ENCODE assay signal across 8 cellular contexts in the genomic region with DNA sequence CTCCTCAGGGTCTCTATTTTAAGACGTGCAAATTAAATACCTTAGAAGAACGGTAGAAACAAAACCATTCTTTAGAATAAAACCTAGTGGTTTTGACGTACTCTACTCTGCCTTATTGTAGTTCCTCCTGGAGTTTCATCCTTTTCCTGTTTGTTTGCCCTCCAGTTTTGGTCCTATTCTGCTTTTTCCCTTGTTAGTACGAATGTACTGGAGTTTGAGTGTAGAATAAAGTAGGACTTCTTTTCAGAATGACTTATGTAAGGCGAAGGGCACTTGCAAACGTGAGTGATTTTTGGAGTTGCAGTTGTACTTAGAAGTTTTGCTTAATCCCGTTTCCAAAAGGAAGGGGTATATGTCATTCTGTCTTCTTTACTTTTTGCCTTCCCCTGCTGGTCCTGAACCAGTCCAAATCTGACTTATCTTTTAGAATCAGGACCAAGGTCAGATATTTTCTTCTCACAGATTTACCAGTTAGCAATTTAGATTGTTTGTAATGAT. TPM values are rescaled to one million over a fixed set of nuclear protein-coding genes. Genes with fewer than 3 reads are reported as not detected.
DNase-seq lines count a peak whose midpoint lies in the region; ATAC-seq, FAIRE-seq and TF ChIP-seq lines count a peak whose summit lies in the region.

No MANE protein-coding gene starts in this region.

- DNase-seq in A549 (ENCODE audit: low read depth in 1 of 2, low spot score in 1 of 2) (no peak), HL-60 (ENCODE audit: low read depth in 1 of 2, low spot score in 1 of 2) (no peak), bronchial epithelial cell (ENCODE audit: low read depth) (peak; percentile 15), NCI-H82 treated with DMSO at 0.1 percent for 48 hours (lab: John Stamatoyannopoulos, UW; ENCODE audit: unreplicated experiment) (no peak)

- peak overlapping the region; percentile 95 for H3K4me3 ChIP-seq in A549
- H3K4me3 ChIP-seq in HL-60 (replicated peaks; ENCODE audit: insufficient read depth, low read length): peak overlapping the region; percentile 87
- H3K4me3 ChIP-seq in bronchial epithelial cell (ENCODE audit: low read depth, low read length): peak overlapping the region; percentile 75
- H3K4me3 ChIP-seq in mononuclear cell (ENCODE audit: low read length): peak overlapping the region; percentile 69

- no peak for ATAC-seq in A549
- ATAC-seq in HG03097 (IDR thresholded peaks at IDR 0.05; ENCODE audit: low FRiP score, unreplicated experiment): no peak
- no peak for ATAC-seq in HG03460 (IDR thresholded peaks at IDR 0.05; ENCODE audit: unreplicated experiment)
- no peak for ATAC-seq in HG03135 (IDR thresholded peaks at IDR 0.05; ENCODE audit: unreplicated experiment)

- no peaks in the 10 kb centered on the region for H3K36me3 ChIP-seq in bronchial epithelial cell (ENCODE audit: control insufficient read depth, insufficient read depth, low read length)

- CTCF ChIA-PET in A549 (lab: Yijun Ruan, JAX): interaction anchor here (0.7 to 3.2 kb wide), 30 partner anchors 10 to 241 kb away, joined by 3 to 30 read pairs (median 4); no protein-coding TSS in a partner anchor

- POLR2A ChIA-PET in A549 (lab: Yijun Ruan, JAX): no interaction called here

- no peak for TF ChIP-seq RAD21 in A549 (conservative IDR thresholded peaks at IDR 0.05 in 1 of 2, IDR thresholded peaks at IDR 0.05 in 1 of 2)

- H3K4me1 ChIP-seq in A549: peaks cover 28% of the 10 kb centered on the region; the same call in 2 of the 3 replicates
- H3K4me1 ChIP-seq in mononuclear cell (ENCODE audit: insufficient read depth, low read length): peaks cover 15% of the 10 kb centered on the region

- WGBS in A549 (ENCODE audit: missing lambda C conversion rate): 15% methylated on average over 7 of the region's 7 CpGs

- H3K27me3 ChIP-seq in HL-60 (ENCODE audit: insufficient read depth, poor library complexity, severe bottlenecking) (no peaks in the 10 kb centered on the region), bronchial epithelial cell (ENCODE audit: control insufficient read depth, insufficient read depth, low read length) (no peaks in the 10 kb centered on the region), mononuclear cell (ENCODE audit: insufficient read depth, low read length) (no peaks in the 10 kb centered on the region)

- no peak for TF ChIP-seq POLR2A in A549 (IDR thresholded peaks at IDR 0.05; ENCODE audit: low read length)

- H3K9me3 ChIP-seq in A549 (no peaks in the 10 kb centered on the region), mononuclear cell (ENCODE audit: low read depth, low read length) (no peaks in the 10 kb centered on the region)

- no peak for TF ChIP-seq EP300 in A549 (IDR thresholded peaks at IDR 0.05)

- peak overlapping the region in 1 of 2 experiments; percentile 98; a peak in 2 of 6 replicates for H3K27ac ChIP-seq in A549
- H3K27ac ChIP-seq in HL-60 (replicated peaks): no peak overlapping the region

- TF ChIP-seq CTCF in A549 (IDR thresholded peaks at IDR 0.05) (no peak), HL-60 (IDR thresholded peaks at IDR 0.05; ENCODE audit: insufficient read depth, low read length) (no peak), bronchial epithelial cell (IDR thresholded peaks at IDR 0.05; ENCODE audit: insufficient read depth, low read length, severe bottlenecking) (no peak)

- H3K4me2 ChIP-seq in A549: peak overlapping the region; percentile 75

- FAIRE-seq in A549 (lab: Jason Lieb, UNC) (no peak), bronchial epithelial cell (lab: Jason Lieb, UNC) (no peak)

TF ChIP-seq in A549, 52 proteins besides CTCF, POLR2A, EP300 and RAD21:
- TF ChIP-seq CBX8 (IDR thresholded peaks at IDR 0.05): no peak
- TF ChIP-seq ZFP36 (IDR thresholded peaks at IDR 0.05; ENCODE audit: borderline replicate concordance, partially characterized antibody): no peak
- TF ChIP-seq GATA3 (IDR thresholded peaks at IDR 0.05; ENCODE audit: borderline replicate concordance): no peak
- no peak for TF ChIP-seq BHLHE40 (IDR thresholded peaks at IDR 0.05; ENCODE audit: low read depth, low read length)
- no peak for TF ChIP-seq TP53 (CRISPR knock-in tag; IDR thresholded peaks at IDR 0.05)
- TF ChIP-seq SREBF2 (IDR thresholded peaks at IDR 0.05): no peak
- no peak for TF ChIP-seq POLR2AphosphoS2 (conservative IDR thresholded peaks at IDR 0.05; ENCODE audit: low read length)
- TF ChIP-seq, protein P1, sequence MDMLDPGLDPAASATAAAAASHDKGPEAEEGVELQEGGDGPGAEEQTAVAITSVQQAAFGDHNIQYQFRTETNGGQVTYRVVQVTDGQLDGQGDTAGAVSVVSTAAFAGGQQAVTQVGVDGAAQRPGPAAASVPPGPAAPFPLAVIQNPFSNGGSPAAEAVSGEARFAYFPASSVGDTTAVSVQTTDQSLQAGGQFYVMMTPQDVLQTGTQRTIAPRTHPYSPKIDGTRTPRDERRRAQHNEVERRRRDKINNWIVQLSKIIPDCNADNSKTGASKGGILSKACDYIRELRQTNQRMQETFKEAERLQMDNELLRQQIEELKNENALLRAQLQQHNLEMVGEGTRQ (IDR thresholded peaks at IDR 0.05): no peak
- no peak for TF ChIP-seq KDM1A (IDR thresholded peaks at IDR 0.05; ENCODE audit: low read depth)
- no peak for TF ChIP-seq PHF8 (IDR thresholded peaks at IDR 0.05; ENCODE audit: borderline replicate concordance, low read depth)
- no peak for TF ChIP-seq JUNB (IDR thresholded peaks at IDR 0.05)
- no peak for TF ChIP-seq CBX2 (IDR thresholded peaks at IDR 0.05; ENCODE audit: borderline replicate concordance, low read depth)
- no peak for TF ChIP-seq CHD4 (IDR thresholded peaks at IDR 0.05; ENCODE audit: borderline replicate concordance)
TF ChIP-seq in A549: peak in this region for 0.

RNA-seq across cellular contexts. Expression of a gene that starts 1.4 kb away (rescaled TPM):
- polyA plus RNA-seq in A549 (2011; rRNA removed): 9.0 and 11.4 TPM in 2 replicates
- polyA plus RNA-seq in A549 (2012; cell fraction: cytosol; rRNA removed): 3.6 and 5.4 TPM in 2 replicates
- 6.7 and 7.4 TPM in 2 replicates for polyA plus RNA-seq in A549 (2012; cell fraction: nucleus; rRNA removed)
- polyA plus RNA-seq in A549 (2017; fragmentation: RNase III; extraction: RNeasy Plus Mini Kit Qiagen cat#74134 plus additional on column Dnase treatment): 4.5 to 5.1 TPM (median 4.7 TPM) in 3 replicates
- polyA minus RNA-seq in A549 (2011; rRNA and poly(A)+ RNA removed): 16.7 and 20.0 TPM in 2 replicates
- 2.9 and 3.6 TPM in 2 replicates for total RNA-seq in bronchial epithelial cell
- 2.4 TPM for total RNA-seq in mononuclear cell
